In the genomic region with DNA sequence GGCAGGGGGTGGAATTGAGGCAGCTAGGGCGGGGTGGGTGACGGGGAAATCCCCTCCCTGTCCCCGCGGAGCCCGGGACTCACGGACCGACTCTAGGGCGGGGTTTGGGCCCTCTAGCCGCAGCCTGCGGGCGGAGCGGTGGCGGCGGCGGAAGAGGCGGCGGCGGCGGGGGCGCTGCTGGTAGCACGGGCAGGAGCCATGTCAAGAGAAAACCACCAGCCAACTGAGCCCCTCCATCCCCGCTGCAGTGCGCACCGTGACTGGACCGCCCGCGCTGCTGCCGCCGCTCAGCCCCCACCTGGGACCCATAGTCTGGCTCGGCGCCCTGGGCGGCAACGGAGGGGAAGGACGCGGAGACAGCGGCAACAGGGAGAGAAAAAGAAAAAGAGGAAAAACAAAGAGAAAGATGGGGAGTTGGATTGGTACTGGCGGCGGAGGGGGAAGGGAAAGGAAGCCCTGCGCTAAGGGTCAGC, we compare ENCODE assay signal across 8 cellular contexts. TPM values are rescaled to one million over a fixed set of nuclear protein-coding genes. Genes with fewer than 3 reads are reported as not detected.
DNase-seq lines count a peak whose midpoint lies in the region; ATAC-seq, FAIRE-seq and TF ChIP-seq lines count a peak whose summit lies in the region.

No MANE protein-coding gene starts in this region.

- peak; percentile 37 for ATAC-seq in HepG2
- no peak for ATAC-seq in GM19463 (IDR thresholded peaks at IDR 0.05; ENCODE audit: unreplicated experiment)

- peak overlapping the region; percentile 99 for H3K9ac ChIP-seq in HepG2 (ENCODE audit: insufficient read depth, low read depth, low read length)

- POLR2A ChIA-PET in HepG2 (lab: Yijun Ruan, JAX): interaction anchor here (1.1 to 3.5 kb wide), 4 partner anchors 12 to 55 kb away, joined by 5 to 20 read pairs (median 11); a partner anchor contains a TSS

- FAIRE-seq in HepG2 (lab: Jason Lieb, UNC): no peak

- H4K20me1 ChIP-seq in HepG2 (ENCODE audit: insufficient read depth, low read length): peaks cover 41% of the 10 kb centered on the region

- peak overlapping the region; percentile 94 for H3K27ac ChIP-seq in HepG2 (ENCODE audit: extremely low read length, insufficient read depth, low read length)

- H3K4me1 ChIP-seq in HepG2 (ENCODE audit: insufficient read depth, low read length): peaks cover 41% of the 10 kb centered on the region

- TF ChIP-seq CTCF in HepG2 (CRISPR knock-in tag; IDR thresholded peaks at IDR 0.05): peak; percentile 21; the same call in 1 of the 2 replicates

- no peak for TF ChIP-seq RAD21 in HepG2 (CRISPR knock-in tag; IDR thresholded peaks at IDR 0.05)

- in situ Hi-C loops in HepG2 (cut with HindIII; ENCODE audit: extremely low pct_ligation_motif_present, low pct_unique_long_range_greater_than_20kb): no loop called here

- TF ChIP-seq EP300 in HepG2 (IDR thresholded peaks at IDR 0.05; ENCODE audit: low read depth in 2 of 2, low read length in 2 of 2) (no peak), HepG2 (CRISPR knock-in tag; IDR thresholded peaks at IDR 0.05; ENCODE audit: borderline replicate concordance) (no peak)

- no peak; a peak in 1 of 4 replicates for TF ChIP-seq POLR2A in HepG2 (IDR thresholded peaks at IDR 0.05; ENCODE audit: insufficient read depth in 1 of 2, low read depth in 2 of 2, low read length in 2 of 2)

- CTCF ChIA-PET in HepG2 (lab: Yijun Ruan, JAX; ENCODE audit: low intra/inter-chr PET ratio, low total read pairs): no interaction called here

- peak overlapping the region; percentile 90 to 99 (median 97) for H3K4me3 ChIP-seq in HepG2 (replicated peaks in 1 of 3; ENCODE audit: insufficient read depth in 1 of 3, low read depth in 2 of 3, low read length in 3 of 3)

- peaks cover 53% of the 10 kb centered on the region for H3K79me2 ChIP-seq in HepG2 (ENCODE audit: insufficient read depth, low read length)

- H3K9me3 ChIP-seq in HepG2 (ENCODE audit: low read length): no peaks in the 10 kb centered on the region

- peaks cover 1 to 14% of the 10 kb centered on the region in 2 experiments; a peak in 3 of 5 replicates for H3K36me3 ChIP-seq in HepG2 (replicated peaks in 1 of 2; ENCODE audit: control insufficient read depth in 1 of 2, insufficient read depth in 2 of 2, low read length in 2 of 2)

- no TSS peak for BruUV-seq in HepG2 (replicated peaks; lab: Mats Ljungman, UMichigan)

- intact Hi-C loops in HepG2 (cut with micrococcal nuclease; ENCODE audit: unreplicated experiment): loop anchor here (2.0 kb wide), 1 partner anchor 53 kb away; a partner anchor contains a TSS

- WGBS in HepG2 (ENCODE audit: low lambda C conversion rate): under 1% methylated on average over 25 of the region's 39 CpGs

- DNase-seq in DMS 273 (lab: John Stamatoyannopoulos, UW; ENCODE audit: unreplicated experiment) (peak; percentile 70), DMS 273 treated with DMSO at 0.1 percent for 48 hours (lab: John Stamatoyannopoulos, UW) (no peak), LoVo (ENCODE audit: low spot score) (peak; percentile 23), cerebellum (ENCODE audit: low spot score) (peak; percentile 44), HepG2 (ENCODE audit: low spot score) (peak; percentile 32)
- DNase-seq in activated CD4-positive, alpha-beta T cell treated with anti-CD3 and anti-CD28 coated beads for 4 hours: peak; percentile 80 to 82
- DNase-seq in stimulated activated CD4-positive, alpha-beta T cell treated with anti-CD3 and anti-CD28 coated beads, Interleukin-4, amount 100 ng/mL, for 24 hours: peak; percentile 78

- no peak overlapping the region for H2AFZ ChIP-seq in HepG2 (ENCODE audit: low read length)

- H3K4me2 ChIP-seq in HepG2 (ENCODE audit: low read depth, low read length): peak overlapping the region; percentile 69

- H3K27me3 ChIP-seq in HepG2 (ENCODE audit: control insufficient read depth in 1 of 2, insufficient read depth in 2 of 2, low read length in 2 of 2): no peaks in the 10 kb centered on the region; a peak in 1 of 5 replicates

RNA-seq across cellular contexts. Expression of a gene that starts 1.2 kb away (rescaled TPM):
- total RNA-seq in cerebellum (85.3 TPM), HepG2 (2016; rRNA removed; fragmentation: Illumina TruSeq; extraction: Trizol) (90.4 and 135 TPM in 2 replicates)
- total RNA-seq in HepG2 (2016; cell fraction: cytosol; rRNA removed; fragmentation: Illumina TruSeq; extraction: Trizol; ENCODE audit: low read depth): 24.8 and 26.7 TPM in 2 replicates
- total RNA-seq in HepG2 (2016; cell fraction: insoluble cytoplasmic fraction; rRNA removed; fragmentation: Illumina TruSeq; extraction: Trizol): 89.3 and 123 TPM in 2 replicates
- total RNA-seq in HepG2 (2016; cell fraction: membrane; rRNA removed; fragmentation: Illumina TruSeq; extraction: Trizol): 130 and 133 TPM in 2 replicates
- total RNA-seq in HepG2 (2016; cell fraction: nucleus; rRNA removed; fragmentation: Illumina TruSeq; extraction: Trizol): 66.3 and 75.0 TPM in 2 replicates
- 54.8 and 55.6 TPM in 2 replicates for polyA plus RNA-seq in HepG2 (2011; rRNA removed)
- 18.8 and 39.1 TPM in 2 replicates for polyA plus RNA-seq in HepG2 (2011; cell fraction: cytosol; rRNA removed)
- polyA plus RNA-seq in HepG2 (2011; cell fraction: nucleus; rRNA removed): 24.8 and 28.1 TPM in 2 replicates
- polyA plus RNA-seq in HepG2 (2012): 49.0 and 57.3 TPM in 2 replicates
- 13.5 and 14.0 TPM in 2 replicates for polyA plus RNA-seq in HepG2 (2016; cell fraction: cytosol; fragmentation: Illumina TruSeq; extraction: Trizol; ENCODE audit: low read depth)
- 91.3 and 99.8 TPM in 2 replicates for polyA plus RNA-seq in HepG2 (2016; cell fraction: insoluble cytoplasmic fraction; fragmentation: Illumina TruSeq; extraction: Trizol; ENCODE audit: low read depth)
- 58.3 and 65.2 TPM in 2 replicates for polyA plus RNA-seq in HepG2 (2016; cell fraction: membrane; fragmentation: Illumina TruSeq; extraction: Trizol; ENCODE audit: low read depth)
- 80.5 and 88.9 TPM in 2 replicates for polyA plus RNA-seq in HepG2 (2016; cell fraction: nucleus; fragmentation: Illumina TruSeq; extraction: Trizol; ENCODE audit: insufficient read depth, low read depth)
- polyA minus RNA-seq in HepG2 (2011; rRNA and poly(A)+ RNA removed; ENCODE audit: low replicate concordance): 48.0 and 61.4 TPM in 2 replicates
- 47.3 and 69.6 TPM in 2 replicates for polyA minus RNA-seq in HepG2 (2011; cell fraction: cytosol; rRNA and poly(A)+ RNA removed)
- 76.8 and 83.0 TPM in 2 replicates for polyA minus RNA-seq in HepG2 (2011; cell fraction: nucleus; rRNA and poly(A)+ RNA removed)

RNA-seq across cellular contexts. Expression of a gene that starts 53.3 kb away (rescaled TPM):
- total RNA-seq in cerebellum (6.4 TPM), HepG2 (2016; rRNA removed; fragmentation: Illumina TruSeq; extraction: Trizol) (31.5 and 50.9 TPM in 2 replicates)
- total RNA-seq in HepG2 (2016; cell fraction: cytosol; rRNA removed; fragmentation: Illumina TruSeq; extraction: Trizol; ENCODE audit: low read depth): 6.6 and 8.6 TPM in 2 replicates
- total RNA-seq in HepG2 (2016; cell fraction: insoluble cytoplasmic fraction; rRNA removed; fragmentation: Illumina TruSeq; extraction: Trizol): 33.5 and 52.4 TPM in 2 replicates
- total RNA-seq in HepG2 (2016; cell fraction: membrane; rRNA removed; fragmentation: Illumina TruSeq; extraction: Trizol): 15.3 and 16.7 TPM in 2 replicates
- 8.2 and 8.5 TPM in 2 replicates for total RNA-seq in HepG2 (2016; cell fraction: nucleus; rRNA removed; fragmentation: Illumina TruSeq; extraction: Trizol)
- 37.5 and 45.1 TPM in 2 replicates for polyA plus RNA-seq in HepG2 (2011; rRNA removed)
- polyA plus RNA-seq in HepG2 (2011; cell fraction: cytosol; rRNA removed): 15.1 and 22.8 TPM in 2 replicates
- polyA plus RNA-seq in HepG2 (2011; cell fraction: nucleus; rRNA removed): 6.6 and 7.0 TPM in 2 replicates
- polyA plus RNA-seq in HepG2 (2012): 33.4 and 56.4 TPM in 2 replicates
- 13.4 and 16.5 TPM in 2 replicates for polyA plus RNA-seq in HepG2 (2016; cell fraction: cytosol; fragmentation: Illumina TruSeq; extraction: Trizol; ENCODE audit: low read depth)
- polyA plus RNA-seq in HepG2 (2016; cell fraction: insoluble cytoplasmic fraction; fragmentation: Illumina TruSeq; extraction: Trizol; ENCODE audit: low read depth): 53.6 and 58.5 TPM in 2 replicates
- 16.5 and 18.7 TPM in 2 replicates for polyA plus RNA-seq in HepG2 (2016; cell fraction: membrane; fragmentation: Illumina TruSeq; extraction: Trizol; ENCODE audit: low read depth)
- polyA plus RNA-seq in HepG2 (2016; cell fraction: nucleus; fragmentation: Illumina TruSeq; extraction: Trizol; ENCODE audit: insufficient read depth, low read depth): 21.0 and 21.1 TPM in 2 replicates
- polyA minus RNA-seq in HepG2 (2011; rRNA and poly(A)+ RNA removed; ENCODE audit: low replicate concordance): 3.0 and 5.1 TPM in 2 replicates
- 6.4 and 9.3 TPM in 2 replicates for polyA minus RNA-seq in HepG2 (2011; cell fraction: cytosol; rRNA and poly(A)+ RNA removed)
- 4.5 and 6.3 TPM in 2 replicates for polyA minus RNA-seq in HepG2 (2011; cell fraction: nucleus; rRNA and poly(A)+ RNA removed)

RNA-seq across cellular contexts. Expression of a gene that starts 53.5 kb away (rescaled TPM):
- total RNA-seq in cerebellum (22.1 TPM), HepG2 (2016; rRNA removed; fragmentation: Illumina TruSeq; extraction: Trizol) (42.6 and 73.1 TPM in 2 replicates)
- 10.2 and 10.8 TPM in 2 replicates for total RNA-seq in HepG2 (2016; cell fraction: cytosol; rRNA removed; fragmentation: Illumina TruSeq; extraction: Trizol; ENCODE audit: low read depth)
- 42.3 and 70.9 TPM in 2 replicates for total RNA-seq in HepG2 (2016; cell fraction: insoluble cytoplasmic fraction; rRNA removed; fragmentation: Illumina TruSeq; extraction: Trizol)
- total RNA-seq in HepG2 (2016; cell fraction: membrane; rRNA removed; fragmentation: Illumina TruSeq; extraction: Trizol): 31.3 and 32.0 TPM in 2 replicates
- total RNA-seq in HepG2 (2016; cell fraction: nucleus; rRNA removed; fragmentation: Illumina TruSeq; extraction: Trizol): 42.3 and 44.0 TPM in 2 replicates
- polyA plus RNA-seq in HepG2 (2011; rRNA removed): 28.5 and 30.5 TPM in 2 replicates
- polyA plus RNA-seq in HepG2 (2011; cell fraction: cytosol; rRNA removed): 15.3 and 20.6 TPM in 2 replicates
- polyA plus RNA-seq in HepG2 (2011; cell fraction: nucleus; rRNA removed): 22.8 and 29.8 TPM in 2 replicates
- 41.8 and 51.0 TPM in 2 replicates for polyA plus RNA-seq in HepG2 (2012)
- polyA plus RNA-seq in HepG2 (2016; cell fraction: cytosol; fragmentation: Illumina TruSeq; extraction: Trizol; ENCODE audit: low read depth): 10.0 and 11.4 TPM in 2 replicates
- polyA plus RNA-seq in HepG2 (2016; cell fraction: insoluble cytoplasmic fraction; fragmentation: Illumina TruSeq; extraction: Trizol; ENCODE audit: low read depth): 109 and 114 TPM in 2 replicates
- polyA plus RNA-seq in HepG2 (2016; cell fraction: membrane; fragmentation: Illumina TruSeq; extraction: Trizol; ENCODE audit: low read depth): 29.1 and 29.5 TPM in 2 replicates
- polyA plus RNA-seq in HepG2 (2016; cell fraction: nucleus; fragmentation: Illumina TruSeq; extraction: Trizol; ENCODE audit: insufficient read depth, low read depth): 64.6 and 67.4 TPM in 2 replicates
- polyA minus RNA-seq in HepG2 (2011; rRNA and poly(A)+ RNA removed; ENCODE audit: low replicate concordance): 12.8 and 18.3 TPM in 2 replicates
- polyA minus RNA-seq in HepG2 (2011; cell fraction: cytosol; rRNA and poly(A)+ RNA removed): 12.9 and 13.3 TPM in 2 replicates
- polyA minus RNA-seq in HepG2 (2011; cell fraction: nucleus; rRNA and poly(A)+ RNA removed): 50.3 and 64.9 TPM in 2 replicates

RNA-seq across cellular contexts. Expression of a gene that starts 54.6 kb away (rescaled TPM):
- total RNA-seq in cerebellum (14.6 TPM), HepG2 (2016; rRNA removed; fragmentation: Illumina TruSeq; extraction: Trizol) (154 and 228 TPM in 2 replicates)
- total RNA-seq in HepG2 (2016; cell fraction: cytosol; rRNA removed; fragmentation: Illumina TruSeq; extraction: Trizol; ENCODE audit: low read depth): 56.6 and 64.1 TPM in 2 replicates
- total RNA-seq in HepG2 (2016; cell fraction: insoluble cytoplasmic fraction; rRNA removed; fragmentation: Illumina TruSeq; extraction: Trizol): 154 and 231 TPM in 2 replicates
- total RNA-seq in HepG2 (2016; cell fraction: membrane; rRNA removed; fragmentation: Illumina TruSeq; extraction: Trizol): 68.9 and 73.8 TPM in 2 replicates
- 108 and 117 TPM in 2 replicates for total RNA-seq in HepG2 (2016; cell fraction: nucleus; rRNA removed; fragmentation: Illumina TruSeq; extraction: Trizol)
- 41.6 and 61.8 TPM in 2 replicates for polyA plus RNA-seq in HepG2 (2011; rRNA removed)
- polyA plus RNA-seq in HepG2 (2011; cell fraction: cytosol; rRNA removed): 38.6 and 39.1 TPM in 2 replicates
- 27.0 and 29.5 TPM in 2 replicates for polyA plus RNA-seq in HepG2 (2011; cell fraction: nucleus; rRNA removed)
- 64.4 and 82.5 TPM in 2 replicates for polyA plus RNA-seq in HepG2 (2012)
- polyA plus RNA-seq in HepG2 (2016; cell fraction: cytosol; fragmentation: Illumina TruSeq; extraction: Trizol; ENCODE audit: low read depth): 38.2 and 45.0 TPM in 2 replicates
- polyA plus RNA-seq in HepG2 (2016; cell fraction: insoluble cytoplasmic fraction; fragmentation: Illumina TruSeq; extraction: Trizol; ENCODE audit: low read depth): 256 and 266 TPM in 2 replicates
- 43.5 and 50.5 TPM in 2 replicates for polyA plus RNA-seq in HepG2 (2016; cell fraction: membrane; fragmentation: Illumina TruSeq; extraction: Trizol; ENCODE audit: low read depth)
- 137 and 150 TPM in 2 replicates for polyA plus RNA-seq in HepG2 (2016; cell fraction: nucleus; fragmentation: Illumina TruSeq; extraction: Trizol; ENCODE audit: insufficient read depth, low read depth)
- polyA minus RNA-seq in HepG2 (2011; rRNA and poly(A)+ RNA removed; ENCODE audit: low replicate concordance): 38.8 and 71.1 TPM in 2 replicates
- 28.4 and 37.2 TPM in 2 replicates for polyA minus RNA-seq in HepG2 (2011; cell fraction: cytosol; rRNA and poly(A)+ RNA removed)
- 67.4 and 86.9 TPM in 2 replicates for polyA minus RNA-seq in HepG2 (2011; cell fraction: nucleus; rRNA and poly(A)+ RNA removed)
